In the genomic region with DNA sequence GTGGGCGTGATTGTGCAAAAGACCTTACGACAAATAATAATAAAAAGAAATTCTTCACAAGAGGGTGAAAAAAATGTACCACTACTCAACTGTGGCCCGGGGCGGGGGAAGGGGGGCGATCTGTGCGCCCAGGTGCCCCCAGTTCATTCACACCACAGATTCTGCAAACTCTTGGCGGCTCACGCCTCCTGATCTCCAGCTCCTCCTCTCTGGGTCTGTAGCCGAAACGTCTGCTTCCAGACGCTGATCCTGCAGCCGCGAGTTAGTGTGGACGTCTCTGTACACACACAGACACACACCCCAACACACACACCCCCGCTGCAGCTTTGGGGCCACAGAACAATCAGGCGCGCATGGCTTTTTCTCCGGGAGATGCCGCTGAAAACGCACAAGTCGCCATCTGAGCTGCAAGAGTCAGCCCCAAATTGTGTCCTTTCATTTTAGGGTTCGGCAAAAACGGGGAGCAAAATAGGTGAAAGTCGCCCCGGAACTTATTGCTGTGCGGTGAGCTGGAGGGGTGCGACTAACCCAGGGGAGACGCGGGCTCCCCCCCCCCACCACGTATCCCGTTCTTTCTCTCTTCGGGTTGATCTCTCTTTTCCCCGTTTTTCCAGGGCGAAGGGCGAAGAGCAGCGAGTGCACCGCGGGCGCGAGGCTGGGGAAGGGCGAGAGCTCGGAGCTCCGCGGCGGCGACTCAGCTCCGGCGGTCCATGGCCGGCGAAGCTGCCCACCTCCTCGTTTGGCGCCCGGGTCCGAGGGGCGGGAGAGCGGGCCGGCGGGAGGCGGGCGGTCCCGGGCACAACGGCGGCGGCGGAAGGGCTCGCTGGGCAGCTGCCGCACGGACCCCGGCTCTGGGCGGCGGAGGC, we compare ENCODE assay signal across 9 cellular contexts. TPM values are rescaled to one million over a fixed set of nuclear protein-coding genes. Genes with fewer than 3 reads are reported as not detected.
DNase-seq lines count a peak whose midpoint lies in the region; ATAC-seq and TF ChIP-seq lines count a peak whose summit lies in the region.
"Had no signal": no experiment of that assay in that cellular context is flagged by ENCODE, and none has a peak within 500 bp of the region (broad histone marks: within the 10 kb centered on the region; RNA-seq: fewer than 3 reads in every experiment).

No MANE protein-coding gene starts in this region.

- H3K9me3 ChIP-seq in BLaER1 treated with 17β-estradiol and CSF1 and Interleukin-3, amounts not matched to agents 10 nM and 100 nM (replicated peaks in 1 of 11): peaks cover 11 to 35% (median 16%) of the 10 kb centered on the region in 11 experiments; a peak in 19 of 22 replicates
- H3K9me3 ChIP-seq in heart right ventricle (no peaks in the 10 kb centered on the region), adrenal gland (replicated peaks in 1 of 3) (no peaks in the 10 kb centered on the region)

- peak overlapping the region; percentile 78 for H3K4me3 Mint-ChIP-seq in activated B cell treated with CpG ODN at 0.5 μM for 24 hours

- H3K4me2 ChIP-seq in BLaER1 treated with 17β-estradiol and CSF1 and Interleukin-3, amounts not matched to agents 10 nM and 100 nM: peak overlapping the region in 10 of 11 experiments; percentile 43 to 71 (median 51); a peak in 14 of 22 replicates

- H4K20me1 ChIP-seq in BLaER1 treated with 17β-estradiol and CSF1 and Interleukin-3, amounts not matched to agents 10 nM and 100 nM: peaks cover 0 to 28% (median 8%) of the 10 kb centered on the region in 11 experiments; a peak in 10 of 22 replicates

- TF ChIP-seq POLR2A in adrenal gland (IDR thresholded peaks at IDR 0.05): no peak

- no peaks in the 10 kb centered on the region for H3K36me3 ChIP-seq in BLaER1 treated with 17β-estradiol and CSF1 and Interleukin-3, amounts not matched to agents 10 nM and 100 nM
- H3K36me3 ChIP-seq in heart right ventricle (no peaks in the 10 kb centered on the region), adrenal gland (replicated peaks in 1 of 2) (no peaks in the 10 kb centered on the region)

- H3K27ac Mint-ChIP-seq in activated B cell treated with CpG ODN at 0.5 μM for 24 hours: no peak overlapping the region

- peaks cover 69% of the 10 kb centered on the region for H3K27me3 Mint-ChIP-seq in activated B cell treated with CpG ODN at 0.5 μM for 24 hours

- H3K4me3 ChIP-seq in BLaER1 treated with 17β-estradiol and CSF1 and Interleukin-3, amounts not matched to agents 10 nM and 100 nM: peak overlapping the region in 6 of 10 experiments; percentile 9 to 42 (median 35); a peak in 4 of 20 replicates
- H3K4me3 ChIP-seq in heart right ventricle (peak overlapping the region; percentile 33 to 72 (median 68)), adrenal gland (peak overlapping the region in 2 of 4 donors; percentile 33 to 84)
- H3K4me3 ChIP-seq: K562 had no signal

- CTCF ChIA-PET in HEK293T (lab: Yijun Ruan, JAX): interaction anchor here (1.0 kb wide), 1 partner anchor 235 kb away, joined by 4 read pairs; no protein-coding TSS in a partner anchor
- CTCF ChIA-PET in activated B cell treated with CpG ODN at 0.5 μM for 24 hours (lab: Charles Lee): no interaction called here

- ATAC-seq in activated B cell treated with CpG ODN at 0.5 μM for 24 hours (ENCODE audit: low read depth): no peak
- no peak for ATAC-seq in heart right ventricle
- ATAC-seq in GM21576 (IDR thresholded peaks at IDR 0.05; ENCODE audit: unreplicated experiment): no peak
- ATAC-seq: K562 had no signal

- intact Hi-C loops in activated B cell treated with CpG ODN at 0.5 μM for 24 hours (cut with micrococcal nuclease): loop anchor here (5.0 kb wide), 1 partner anchor 1005 kb away; no protein-coding TSS in a partner anchor
- intact Hi-C loops in heart right ventricle (cut with DNase I): loop anchor here (5.0 to 10.0 kb wide), 11 partner anchors 85 to 765 kb away; no protein-coding TSS in a partner anchor
- intact Hi-C loops in adrenal gland (cut with DNase I): loop anchor here (5.0 kb wide), 2 partner anchors 555 to 765 kb away; no protein-coding TSS in a partner anchor

- H3K27me3 ChIP-seq in BLaER1 treated with 17β-estradiol and CSF1 and Interleukin-3, amounts not matched to agents 10 nM and 100 nM: peaks cover 74 to 88% (median 80%) of the 10 kb centered on the region in 11 experiments
- H3K27me3 ChIP-seq in heart right ventricle (peaks cover 0 to 89% (median 50%) of the 10 kb centered on the region in 7 donors), adrenal gland (peaks cover 51% of the 10 kb centered on the region)

- peak; percentile 39 for DNase-seq in HEK293T (ENCODE audit: extremely low spot score)
- no peak for DNase-seq in activated B cell treated with CpG ODN at 0.5 μM for 24 hours
- DNase-seq in heart right ventricle: peak in 1 of 2 donors; percentile 29
- peak; percentile 49 for DNase-seq in renal cortical epithelial cell (ENCODE audit: low read depth)
- no peak for DNase-seq in cerebellar nuclear complex (lab: John Stamatoyannopoulos, UW)
- no peak for DNase-seq in adrenal gland

- 0 to 1% methylated on average over 71 of the region's 71 CpGs for WGBS in heart right ventricle, 2 donors
- 0 to 1% (median 0%) methylated on average over 14 to 71 of the region's 71 CpGs for WGBS in adrenal gland, 4 donors

- no peak overlapping the region for H3K27ac ChIP-seq in BLaER1 treated with 17β-estradiol and CSF1 and Interleukin-3, amounts not matched to agents 10 nM and 100 nM
- H3K27ac ChIP-seq in heart right ventricle (peak overlapping the region in 8 of 10 donors; percentile 20 to 76 (median 71)), adrenal gland (peak overlapping the region in 1 of 5 donors; percentile 57)

- H3K4me1 Mint-ChIP-seq in activated B cell treated with CpG ODN at 0.5 μM for 24 hours: peaks cover 34% of the 10 kb centered on the region

- no peaks in the 10 kb centered on the region for H3K9me3 Mint-ChIP-seq in activated B cell treated with CpG ODN at 0.5 μM for 24 hours

- H3K9ac ChIP-seq in BLaER1 treated with 17β-estradiol and CSF1 and Interleukin-3, amounts not matched to agents 10 nM and 100 nM: no peak overlapping the region

- TF ChIP-seq CTCF in activated B cell treated with CpG ODN at 0.5 μM for 24 hours (IDR thresholded peaks at IDR 0.05) (no peak), heart right ventricle (IDR thresholded peaks at IDR 0.05) (no peak), adrenal gland (IDR thresholded peaks at IDR 0.05) (no peak)

- POLR2A ChIA-PET in HEK293T (lab: Yijun Ruan, JAX): interaction anchor here (0.6 to 1.9 kb wide), 8 partner anchors 15 to 258 kb away, joined by 3 to 5 read pairs (median 3); no protein-coding TSS in a partner anchor
- POLR2A ChIA-PET in activated B cell treated with CpG ODN at 0.5 μM for 24 hours (lab: Charles Lee): no interaction called here

- no peaks in the 10 kb centered on the region for H3K36me3 Mint-ChIP-seq in activated B cell treated with CpG ODN at 0.5 μM for 24 hours (ENCODE audit: low read depth)

- H3K4me1 ChIP-seq in BLaER1 treated with 17β-estradiol and CSF1 and Interleukin-3, amounts not matched to agents 10 nM and 100 nM: peaks cover 0 to 17% (median 11%) of the 10 kb centered on the region in 10 experiments; a peak in 10 of 20 replicates
- peaks cover 0 to 32% (median 25%) of the 10 kb centered on the region in 9 donors for H3K4me1 ChIP-seq in heart right ventricle
- H3K4me1 ChIP-seq in adrenal gland (replicated peaks in 1 of 2): peaks cover 0 to 31% of the 10 kb centered on the region in 2 donors

TF ChIP-seq in HEK293T, 16 proteins besides CTCF, POLR2A, EP300 and RAD21:
- 0 out of 2 replicates have a peak, but pooled peaks have one; percentile 5 for TF ChIP-seq L3MBTL2 (conservative IDR thresholded peaks at IDR 0.05)
- no peak for TF ChIP-seq TARDBP (IDR thresholded peaks at IDR 0.05)
- 0 out of 2 replicates have a peak, but pooled peaks have one; percentile 43 for TF ChIP-seq FOXM1 (IDR thresholded peaks at IDR 0.05; ENCODE audit: borderline replicate concordance)
- TF ChIP-seq CTBP1 (IDR thresholded peaks at IDR 0.05; ENCODE audit: borderline replicate concordance): 0 out of 2 replicates have a peak, but pooled peaks have one; percentile 4
- no peak for TF ChIP-seq NFRKB (IDR thresholded peaks at IDR 0.05)
TF ChIP-seq in HEK293T: peak in this region for 3.

RNA-seq across cellular contexts. Expression of a gene that starts 0.5 kb away (rescaled TPM):
- total RNA-seq in activated B cell treated with CpG ODN at 0.5 μM for 24 hours (not detected in 2 replicates), heart right ventricle (1 to 10 TPM; 2.6 to 5.9 (median 3.2) TPM), renal cortical epithelial cell (20.5 and 32.2 TPM in 2 replicates), adrenal gland (10 to 100 TPM in 2 of 8 donors, 1 to 10 TPM in 6; 1.4 to 16.2 (median 6.8) TPM)
- polyA plus RNA-seq in heart right ventricle (1 to 10 TPM in 1 of 2 donors, under 1 TPM in 1; 0.33 to 1.2 TPM), adrenal gland (1 to 10 TPM in 1 of 3 donors, under 1 TPM in 2; 0.54 to 1.6 (median 0.64) TPM)
- polyA plus RNA-seq: K562 had no signal

Comparison
In these comparisons a context has a peak if more than half of its experiments do, and no peak if none do; other contexts are left out.
1. H3K27ac ChIP-seq: peak in heart right ventricle (8 of 10); none in BLaER1 treated with 17β-estradiol and CSF1 and Interleukin-3, amounts not matched to agents 10 nM and 100 nM (0 of 11).
2. DNase-seq: peak in HEK293T (single experiment) and renal cortical epithelial cell (single experiment); none in activated B cell treated with CpG ODN at 0.5 μM for 24 hours (single experiment), cerebellar nuclear complex (0 of 2) and adrenal gland (0 of 7).